In genomic region chr7:117010375-117011133, GRCh38 we compare ENCODE assay signal across 10 cellular contexts. TPM values are rescaled to one million over a fixed set of nuclear protein-coding genes. Genes with fewer than 3 reads are reported as not detected.
A peak's percentile ranks its signal among the peaks of the same experiment; 100 is the strongest.
DNase-seq lines count a peak whose midpoint lies in the region; ATAC-seq and TF ChIP-seq lines count a peak whose summit lies in the region.
"Had no signal": no experiment of that assay in that cellular context is flagged by ENCODE, and none has a peak within 500 bp of the region (broad histone marks: within the 10 kb centered on the region; RNA-seq: fewer than 3 reads in every experiment).

No MANE protein-coding gene starts in this region.

- no peak overlapping the region for H3K4me3 ChIP-seq in adrenal gland
- H3K4me3 ChIP-seq: A549 had no signal

- H3K36me3 ChIP-seq in adrenal gland (replicated peaks in 1 of 2) = no peaks in the 10 kb centered on the region

- intact Hi-C loops in activated CD4-positive, alpha-beta T cell treated with anti-CD3 and anti-CD28 coated beads for 36 hours (cut with DNase I, micrococcal nuclease) = loop anchor here (1.0 to 10.0 kb wide), 9 partner anchors 31 to 796 kb away; partner anchors contain the start of genes CAPZA2 (in 1 of the 2), MET (in 1 of the 2) and TES (in 1 of the 2)
- intact Hi-C loops in adrenal gland (cut with DNase I) = no loop called here

- H3K9me3 Mint-ChIP-seq in activated CD4-positive, alpha-beta T cell treated with anti-CD3 and anti-CD28 coated beads for 36 hours (ENCODE audit: low read depth) = no peaks in the 10 kb centered on the region
- no peaks in the 10 kb centered on the region for H3K9me3 Mint-ChIP-seq in activated CD4-positive, alpha-beta memory T cell treated with anti-CD3 and anti-CD28 coated beads, Interleukin-2, amount 10 ng/mL, durations not matched to agents 7 days and 5 days
- no peaks in the 10 kb centered on the region for H3K9me3 Mint-ChIP-seq in stimulated activated effector memory CD8-positive, alpha-beta T cell treated with anti-CD3 and anti-CD28 coated beads, Interleukin-12 subunit alpha, Interleukin-12 subunit beta, amount 100 ng/mL, for 72 hours

- 90 to 97% (median 92%) methylated on average over 6 of the region's 6 CpGs for WGBS in adrenal gland, 4 donors

- H3K9me3 ChIP-seq in adrenal gland (replicated peaks in 1 of 3) = no peaks in the 10 kb centered on the region
- H3K9me3 ChIP-seq: A549 had no signal

- CTCF ChIA-PET in activated CD4-positive, alpha-beta T cell treated with anti-CD3 and anti-CD28 coated beads for 36 hours (lab: Charles Lee) = interaction anchor here (0.7 to 7.0 kb wide), 13 partner anchors 11 to 204 kb away, joined by 3 to 48 read pairs (median 4); no protein-coding TSS in a partner anchor
- CTCF ChIA-PET in activated CD4-positive, alpha-beta memory T cell treated with anti-CD3 and anti-CD28 coated beads, Interleukin-2, amount 10 ng/mL, durations not matched to agents 7 days and 5 days (lab: Charles Lee) = interaction anchor here (0.5 to 5.2 kb wide), 5 partner anchors 20 to 111 kb away, joined by 3 to 42 read pairs (median 5); no protein-coding TSS in a partner anchor

- H3K27me3 ChIP-seq in adrenal gland = no peaks in the 10 kb centered on the region

- H3K27me3 Mint-ChIP-seq in activated CD4-positive, alpha-beta T cell treated with anti-CD3 and anti-CD28 coated beads for 36 hours = peaks cover under 1% of the 10 kb centered on the region
- peaks cover 46% of the 10 kb centered on the region for H3K27me3 Mint-ChIP-seq in activated CD4-positive, alpha-beta memory T cell treated with anti-CD3 and anti-CD28 coated beads, Interleukin-2, amount 10 ng/mL, durations not matched to agents 7 days and 5 days

- no peak overlapping the region for H3K27ac ChIP-seq in adrenal gland
- H3K27ac ChIP-seq: A549 had no signal

- peak; percentile 70 for ATAC-seq in activated CD4-positive, alpha-beta T cell treated with anti-CD3 and anti-CD28 coated beads for 36 hours
- ATAC-seq in HG02852 (IDR thresholded peaks at IDR 0.05; ENCODE audit: unreplicated experiment) = peak; percentile 57
- ATAC-seq in stimulated activated effector memory CD8-positive, alpha-beta T cell treated with anti-CD3 and anti-CD28 coated beads, Interleukin-12 subunit alpha, Interleukin-12 subunit beta, amount 100 ng/mL, for 72 hours = peak; percentile 88

- POLR2A ChIA-PET in activated CD4-positive, alpha-beta T cell treated with anti-CD3 and anti-CD28 coated beads for 36 hours (lab: Charles Lee) = interaction anchor here (1.3 kb wide), 1 partner anchor 100 kb away, joined by 6 read pairs; no protein-coding TSS in a partner anchor
- POLR2A ChIA-PET in activated CD4-positive, alpha-beta memory T cell treated with anti-CD3 and anti-CD28 coated beads, Interleukin-2, amount 10 ng/mL, durations not matched to agents 7 days and 5 days (lab: Charles Lee) = interaction anchor here (1.1 to 2.8 kb wide), 4 partner anchors 11 to 57 kb away, joined by 3 to 9 read pairs (median 6); partner anchors contain the start of gene ST7

- DNase-seq in activated CD4-positive, alpha-beta T cell treated with anti-CD3 and anti-CD28 coated beads for 36 hours = peak; percentile 60
- DNase-seq in activated CD4-positive, alpha-beta T cell treated with anti-CD3 and anti-CD28 coated beads for 1 hour = no peak
- DNase-seq in activated CD4-positive, alpha-beta memory T cell treated with anti-CD3 and anti-CD28 coated beads, Interleukin-2, amount 10 ng/mL, durations not matched to agents 7 days and 5 days = no peak
- no peak for DNase-seq in stimulated activated effector memory CD8-positive, alpha-beta T cell treated with anti-CD3 and anti-CD28 coated beads, Interleukin-12 subunit alpha, Interleukin-12 subunit beta, amount 100 ng/mL, for 72 hours (ENCODE audit: low spot score in 2 of 2)
- DNase-seq in DMS153 (lab: John Stamatoyannopoulos, UW) (no peak), adrenal gland (no peak)
- DNase-seq in activated effector memory CD4-positive, alpha-beta T cell treated with Interleukin-2 at 50 U/mL for 16 hours = no peak
- DNase-seq: activated CD4-positive, CD25-positive, alpha-beta regulatory T cell had no signal

- H3K27ac Mint-ChIP-seq in activated CD4-positive, alpha-beta T cell treated with anti-CD3 and anti-CD28 coated beads for 36 hours = peak overlapping the region; percentile 53
- peak overlapping the region; percentile 19 for H3K27ac Mint-ChIP-seq in activated CD4-positive, alpha-beta memory T cell treated with anti-CD3 and anti-CD28 coated beads, Interleukin-2, amount 10 ng/mL, durations not matched to agents 7 days and 5 days
- H3K27ac Mint-ChIP-seq in stimulated activated effector memory CD8-positive, alpha-beta T cell treated with anti-CD3 and anti-CD28 coated beads, Interleukin-12 subunit alpha, Interleukin-12 subunit beta, amount 100 ng/mL, for 72 hours = peak overlapping the region; percentile 58

- H3K36me3 Mint-ChIP-seq in activated CD4-positive, alpha-beta T cell treated with anti-CD3 and anti-CD28 coated beads for 36 hours (ENCODE audit: low read depth) = no peaks in the 10 kb centered on the region
- no peaks in the 10 kb centered on the region for H3K36me3 Mint-ChIP-seq in activated CD4-positive, alpha-beta memory T cell treated with anti-CD3 and anti-CD28 coated beads, Interleukin-2, amount 10 ng/mL, durations not matched to agents 7 days and 5 days (ENCODE audit: low read depth)
- peaks cover 7% of the 10 kb centered on the region for H3K36me3 Mint-ChIP-seq in stimulated activated effector memory CD8-positive, alpha-beta T cell treated with anti-CD3 and anti-CD28 coated beads, Interleukin-12 subunit alpha, Interleukin-12 subunit beta, amount 100 ng/mL, for 72 hours

- no peak for TF ChIP-seq CTCF in adrenal gland (IDR thresholded peaks at IDR 0.05)

- H3K4me1 ChIP-seq in adrenal gland (replicated peaks in 1 of 2) = peaks cover 6 to 25% of the 10 kb centered on the region in 2 donors

- peaks cover 79% of the 10 kb centered on the region for H3K4me1 Mint-ChIP-seq in activated CD4-positive, alpha-beta T cell treated with anti-CD3 and anti-CD28 coated beads for 36 hours
- H3K4me1 Mint-ChIP-seq in activated CD4-positive, alpha-beta memory T cell treated with anti-CD3 and anti-CD28 coated beads, Interleukin-2, amount 10 ng/mL, durations not matched to agents 7 days and 5 days = peaks cover 57% of the 10 kb centered on the region
- H3K4me1 Mint-ChIP-seq in stimulated activated effector memory CD8-positive, alpha-beta T cell treated with anti-CD3 and anti-CD28 coated beads, Interleukin-12 subunit alpha, Interleukin-12 subunit beta, amount 100 ng/mL, for 72 hours = peaks cover 45% of the 10 kb centered on the region

- H3K4me3 Mint-ChIP-seq in activated CD4-positive, alpha-beta T cell treated with anti-CD3 and anti-CD28 coated beads for 36 hours = peak overlapping the region; percentile 1
- H3K4me3 Mint-ChIP-seq in activated CD4-positive, alpha-beta memory T cell treated with anti-CD3 and anti-CD28 coated beads, Interleukin-2, amount 10 ng/mL, durations not matched to agents 7 days and 5 days = no peak overlapping the region
- peak overlapping the region; percentile 45 for H3K4me3 Mint-ChIP-seq in stimulated activated effector memory CD8-positive, alpha-beta T cell treated with anti-CD3 and anti-CD28 coated beads, Interleukin-12 subunit alpha, Interleukin-12 subunit beta, amount 100 ng/mL, for 72 hours

- no peak for TF ChIP-seq POLR2A in adrenal gland (IDR thresholded peaks at IDR 0.05)

RNA-seq across cellular contexts. Expression of gene ST7, which starts 57.3 kb away (rescaled TPM):
- total RNA-seq in activated CD4-positive, alpha-beta T cell treated with anti-CD3 and anti-CD28 coated beads for 36 hours = 1 to 10 TPM; 6.4 to 8.1 TPM
- total RNA-seq in activated CD4-positive, alpha-beta memory T cell treated with anti-CD3 and anti-CD28 coated beads, Interleukin-2, amount 10 ng/mL, durations not matched to agents 7 days and 5 days = 1 to 10 TPM; 6.7 to 7.4 TPM
- 10 to 100 TPM; 30.0 to 69.9 (median 36.7) TPM for total RNA-seq in adrenal gland
- 10 to 100 TPM; 15.7 to 58.6 (median 19.5) TPM for polyA plus RNA-seq in adrenal gland

Comparison
In these comparisons a context has a peak if more than half of its experiments do, and no peak if none do; other contexts are left out.
1. intact Hi-C loops: an anchor here in activated CD4-positive, alpha-beta T cell treated with anti-CD3 and anti-CD28 coated beads for 36 hours (1.0 to 10.0 kb wide); none called in adrenal gland.